17 cellular contexts compared by ENCODE assay signal in genomic region chr1:79638382-79638781, GRCh38.
DNase-seq lines count a peak whose midpoint lies in the region; ATAC-seq and TF ChIP-seq lines count a peak whose summit lies in the region.
"Had no signal": no experiment of that assay in that cellular context is flagged by ENCODE, and none has a peak within 500 bp of the region (broad histone marks: within the 10 kb centered on the region; RNA-seq: fewer than 3 reads in every experiment).

No MANE protein-coding gene starts in this region.

- no peaks in the 10 kb centered on the region for H3K9me3 ChIP-seq in gastrocnemius medialis

- no peak for TF ChIP-seq CTCF in gastrocnemius medialis (IDR thresholded peaks at IDR 0.05 in 4 of 5, conservative IDR thresholded peaks at IDR 0.05 in 1 of 5)

- ATAC-seq in GM18511 (IDR thresholded peaks at IDR 0.05; ENCODE audit: unreplicated experiment) = peak; percentile 100
- ATAC-seq in GM21367 (IDR thresholded peaks at IDR 0.05; ENCODE audit: unreplicated experiment) = peak; percentile 94
- ATAC-seq in HG02938 (IDR thresholded peaks at IDR 0.05; ENCODE audit: unreplicated experiment) = peak; percentile 99
- ATAC-seq in HG03558 (IDR thresholded peaks at IDR 0.05; ENCODE audit: extremely low read depth, unreplicated experiment) = peak; percentile 92
- ATAC-seq in gastrocnemius medialis = no peak
- ATAC-seq: activated naive CD8-positive, alpha-beta T cell treated with anti-CD3 and anti-CD28 coated beads, Interleukin-2, amount 50 U/mL, for 24 hours; sciatic nerve had no signal

- H3K36me3 ChIP-seq in gastrocnemius medialis = no peaks in the 10 kb centered on the region

- no peaks in the 10 kb centered on the region for H3K4me1 ChIP-seq in gastrocnemius medialis

- no peak overlapping the region for H3K27ac ChIP-seq in gastrocnemius medialis
- H3K27ac ChIP-seq: coronary artery, GM23248, PC-9 had no signal

- TF ChIP-seq POLR2A in gastrocnemius medialis (IDR thresholded peaks at IDR 0.05) = no peak

- in situ Hi-C loops in gastrocnemius medialis (cut with MboI; ENCODE audit: low sequenced_read_pairs in 4 of 4) = no loop called here

- DNase-seq in T-helper 1 cell (no peak), NCI-H82 (lab: John Stamatoyannopoulos, UW) (no peak), gastrocnemius medialis (no peak), HuH-7.5 (ENCODE audit: low spot score) (no peak)
- DNase-seq: activated naive CD8-positive, alpha-beta T cell treated with anti-CD3 and anti-CD28 coated beads, Interleukin-2, amount 50 U/mL, for 24 hours; GM23248; islet precursor cell; KBM-7; NCI-H2107; PC-9; T-helper 2 cell had no signal

- no peaks in the 10 kb centered on the region for H3K27me3 ChIP-seq in gastrocnemius medialis

- no peak overlapping the region for H3K4me3 ChIP-seq in gastrocnemius medialis
- H3K4me3 ChIP-seq: coronary artery, GM23248, PC-9 had no signal

- intact Hi-C loops in gastrocnemius medialis (cut with DNase I; ENCODE audit: low total_unique reads) = no loop called here

Comparison
In these comparisons a context has a peak if more than half of its experiments do, and no peak if none do; other contexts are left out.
1. ATAC-seq: peak in GM18511 (single experiment), GM21367 (single experiment), HG02938 (single experiment) and HG03558 (single experiment); none in gastrocnemius medialis (0 of 2).